ENCODE assay signal across 10 cellular contexts in the genomic region with DNA sequence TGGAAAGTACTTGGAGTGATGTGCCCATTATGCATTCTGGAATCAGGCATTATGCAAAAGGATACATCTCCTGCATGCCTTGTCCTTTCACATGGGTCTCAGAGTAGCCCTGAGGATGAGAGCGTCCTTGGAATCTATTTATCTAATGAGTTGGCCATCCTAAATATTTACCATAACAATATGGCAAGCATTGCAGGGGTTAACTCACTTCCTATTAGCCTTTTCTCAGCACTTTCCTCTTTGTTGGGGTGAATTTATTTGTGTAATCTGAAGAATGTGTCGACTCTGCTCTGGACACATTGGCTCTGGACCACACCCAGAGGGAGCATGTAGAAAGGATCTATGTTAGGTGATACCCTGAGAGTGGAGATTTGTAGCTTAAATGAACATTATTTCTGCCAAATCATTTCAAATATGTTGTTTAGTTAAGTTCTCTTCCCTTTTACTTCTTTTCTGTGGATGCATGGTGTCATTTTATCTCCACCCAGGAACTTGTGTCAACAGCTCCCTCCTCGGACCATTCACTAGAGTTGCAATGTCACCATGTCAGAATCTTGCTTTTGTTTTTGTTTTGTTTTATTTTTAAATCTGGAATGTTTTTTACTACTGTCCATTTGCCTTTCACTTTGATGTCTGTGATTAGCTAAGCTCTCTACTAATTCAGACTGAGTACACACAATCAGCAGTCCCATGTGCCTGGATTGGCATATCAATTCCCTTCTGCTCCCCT.
DNase-seq lines count a peak whose midpoint lies in the region; ATAC-seq and TF ChIP-seq lines count a peak whose summit lies in the region.
"Had no signal": no experiment of that assay in that cellular context is flagged by ENCODE, and none has a peak within 500 bp of the region (broad histone marks: within the 10 kb centered on the region; RNA-seq: fewer than 3 reads in every experiment).

No MANE protein-coding gene starts in this region.

- H3K4me1 ChIP-seq in hepatocyte (ENCODE audit: insufficient read depth) (peaks cover 3% of the 10 kb centered on the region), gastroesophageal sphincter (no peaks in the 10 kb centered on the region)

- H3K27ac ChIP-seq in 22Rv1 (no peak overlapping the region), hepatocyte (no peak overlapping the region), gastroesophageal sphincter (no peak overlapping the region)

- H3K79me2 ChIP-seq in hepatocyte: no peaks in the 10 kb centered on the region

- no peak overlapping the region for H2AFZ ChIP-seq in hepatocyte

- TF ChIP-seq POLR2A in gastroesophageal sphincter (IDR thresholded peaks at IDR 0.05): no peak

- no peaks in the 10 kb centered on the region for H3K9me3 ChIP-seq in hepatocyte (ENCODE audit: low read depth)
- no peaks in the 10 kb centered on the region for H3K9me3 ChIP-seq in gastroesophageal sphincter

- H3K9me2 ChIP-seq in hepatocyte (replicated peaks; ENCODE audit: insufficient read depth): no peaks in the 10 kb centered on the region

- TF ChIP-seq CTCF in 22Rv1 (IDR thresholded peaks at IDR 0.05) (peak; percentile 34; the same call in 1 of the 2 replicates), GM12864 (IDR thresholded peaks at IDR 0.05; ENCODE audit: low read depth, low read length, missing control alignments) (peak; percentile 13), hepatocyte (IDR thresholded peaks at IDR 0.05; ENCODE audit: poor library complexity) (peak; percentile 50), gastroesophageal sphincter (IDR thresholded peaks at IDR 0.05) (no peak)

- H3K4me3 ChIP-seq in GM12864 (ENCODE audit: low read depth, low read length): no peak overlapping the region
- H3K4me3 ChIP-seq in hepatocyte: no peak overlapping the region
- H3K4me3 ChIP-seq in gastroesophageal sphincter: no peak overlapping the region

- H3K4me2 ChIP-seq in hepatocyte: peak overlapping the region; percentile 31

- no peaks in the 10 kb centered on the region for H4K20me1 ChIP-seq in hepatocyte (ENCODE audit: insufficient read depth, poor library complexity, severe bottlenecking)

- WGBS in hepatocyte (ENCODE audit: low lambda C conversion rate, missing lambda C conversion rate): 33% methylated on average over 3 of the region's 3 CpGs
- WGBS in gastroesophageal sphincter (ENCODE audit: low coverage in 1 of 2), 2 donors: 7 to 19% methylated on average over 3 of the region's 3 CpGs

- no peaks in the 10 kb centered on the region for H3K36me3 ChIP-seq in hepatocyte (replicated peaks; ENCODE audit: insufficient read depth, low read depth)
- no peaks in the 10 kb centered on the region for H3K36me3 ChIP-seq in gastroesophageal sphincter

- DNase-seq in GM12864 (ENCODE audit: low read depth) (no peak), RKO (ENCODE audit: low spot score) (peak; percentile 3), hepatocyte (ENCODE audit: low spot score) (peak; percentile 15)
- no peak for DNase-seq in stimulated activated naive CD4-positive, alpha-beta T cell (lab: John Stamatoyannopoulos, UW)
- DNase-seq in stimulated activated naive CD8-positive, alpha-beta T cell treated with anti-CD3 and anti-CD28 coated beads, Interleukin-15, Interleukin-2, amounts not matched to agents 100 U/mL and 50 U/mL, for 24 hours: no peak
- DNase-seq: activated CD8-positive, alpha-beta T cell treated with anti-CD3 and anti-CD28 coated beads, Interleukin-2, amount 10 ng/mL, durations not matched to agents 7 days and 5 days; left ventricle myocardium superior had no signal

- ATAC-seq in gastroesophageal sphincter (no peak), HG03196 (IDR thresholded peaks at IDR 0.05; ENCODE audit: unreplicated experiment) (no peak)
- no peak for ATAC-seq in stimulated activated naive CD8-positive, alpha-beta T cell treated with anti-CD3 and anti-CD28 coated beads, Interleukin-15, Interleukin-2, amounts not matched to agents 100 U/mL and 50 U/mL, for 24 hours
- ATAC-seq: activated CD8-positive, alpha-beta T cell treated with anti-CD3 and anti-CD28 coated beads, Interleukin-2, amount 10 ng/mL, durations not matched to agents 7 days and 5 days; left ventricle myocardium superior had no signal

- H3K27me3 ChIP-seq in hepatocyte (no peaks in the 10 kb centered on the region), gastroesophageal sphincter (peaks cover 22% of the 10 kb centered on the region)

- TF ChIP-seq EP300 in gastroesophageal sphincter (IDR thresholded peaks at IDR 0.05): no peak

Comparison
In these comparisons a context has a peak if more than half of its experiments do, and no peak if none do; other contexts are left out.
1. CTCF ChIP-seq: peak in 22Rv1 (single experiment), GM12864 (single experiment) and hepatocyte (single experiment); none in gastroesophageal sphincter (0 of 4).
2. DNase-seq: peak in RKO (single experiment) and hepatocyte (single experiment); none in GM12864 (single experiment), stimulated activated naive CD4-positive, alpha-beta T cell (0 of 6) and stimulated activated naive CD8-positive, alpha-beta T cell treated with anti-CD3 and anti-CD28 coated beads, Interleukin-15, Interleukin-2, amounts not matched to agents 100 U/mL and 50 U/mL, for 24 hours (single experiment).